In the genomic region with DNA sequence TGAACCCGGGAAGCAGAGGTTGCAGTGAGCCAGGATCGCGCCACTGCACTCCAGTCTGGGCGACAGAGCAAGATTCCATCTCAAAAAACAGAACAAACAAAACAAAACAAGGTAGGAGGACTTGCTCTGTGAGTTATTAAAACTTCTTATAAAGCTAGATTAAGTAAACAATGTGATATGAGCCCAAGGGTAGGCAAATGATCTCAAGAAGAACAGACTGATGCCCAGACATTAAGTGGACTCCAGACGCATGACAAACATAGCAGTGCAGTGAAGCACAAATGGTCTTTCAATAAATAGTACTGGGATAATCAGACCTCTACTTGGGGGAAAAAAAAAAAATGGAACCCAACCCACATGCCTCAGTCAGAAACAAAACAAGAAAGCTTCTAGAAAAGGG, we compare ENCODE assay signal across 16 cellular contexts. TPM values are rescaled to one million over a fixed set of nuclear protein-coding genes. Genes with fewer than 3 reads are reported as not detected.
DNase-seq lines count a peak whose midpoint lies in the region; ATAC-seq and TF ChIP-seq lines count a peak whose summit lies in the region.
"Had no signal": no experiment of that assay in that cellular context is flagged by ENCODE, and none has a peak within 500 bp of the region (broad histone marks: within the 10 kb centered on the region; RNA-seq: fewer than 3 reads in every experiment).

No MANE protein-coding gene starts in this region.

- POLR2A ChIA-PET in naive thymus-derived CD4-positive, alpha-beta T cell (lab: Charles Lee): interaction anchor here (0.7 to 1.0 kb wide), 2 partner anchors 9 to 14 kb away, joined by 3 to 5 read pairs; no protein-coding TSS in a partner anchor

- no peaks in the 10 kb centered on the region for H3K9me3 ChIP-seq in naive thymus-derived CD4-positive, alpha-beta T cell (ENCODE audit: control insufficient read depth in 2 of 3, low read length in 3 of 3)
- no peaks in the 10 kb centered on the region for H3K9me3 ChIP-seq in thyroid gland
- H3K9me3 ChIP-seq in MG63: no peaks in the 10 kb centered on the region

- no peak overlapping the region for H3K4me3 ChIP-seq in naive thymus-derived CD4-positive, alpha-beta T cell (ENCODE audit: low read length)
- H3K4me3 ChIP-seq in thyroid gland (replicated peaks in 1 of 3) (no peak overlapping the region), MG63 (no peak overlapping the region)

- 45 to 50% methylated on average over 5 of the region's 5 CpGs for WGBS in thyroid gland, 2 donors

- H3K4me3 Mint-ChIP-seq in activated T-cell treated with anti-CD3 and anti-CD28 coated beads, Interleukin-2, amount 50 U/mL, for 24 hours: no peak overlapping the region
- H3K4me3 Mint-ChIP-seq in naive thymus-derived CD4-positive, alpha-beta T cell: no peak overlapping the region
- H3K4me3 Mint-ChIP-seq: IgD-negative memory B cell had no signal

- H3K36me3 ChIP-seq in naive thymus-derived CD4-positive, alpha-beta T cell (ENCODE audit: control insufficient read depth in 2 of 3, insufficient read depth in 3 of 3, low read length in 3 of 3): peaks cover 10 to 79% (median 11%) of the 10 kb centered on the region in 3 experiments
- H3K36me3 ChIP-seq in thyroid gland (peaks cover 19% of the 10 kb centered on the region in 2 donors), MG63 (peaks cover 64% of the 10 kb centered on the region)

- H3K4me1 Mint-ChIP-seq in activated T-cell treated with anti-CD3 and anti-CD28 coated beads, Interleukin-2, amount 50 U/mL, for 24 hours (ENCODE audit: low read depth): peaks cover 23% of the 10 kb centered on the region
- peaks cover 10 to 46% (median 36%) of the 10 kb centered on the region in 7 donors for H3K4me1 Mint-ChIP-seq in naive thymus-derived CD4-positive, alpha-beta T cell

- no peak for DNase-seq in activated T-cell treated with anti-CD3 and anti-CD28 coated beads, Interleukin-2, amount 50 U/mL, for 24 hours
- DNase-seq in activated T-cell treated with anti-CD3 and anti-CD28 coated beads for 4 hours: no peak
- DNase-seq in naive thymus-derived CD4-positive, alpha-beta T cell: no peak
- peak; percentile 35 to 37 for DNase-seq in thyroid gland
- no peak for DNase-seq in SW480 (ENCODE audit: low spot score)
- DNase-seq in MG63: no peak
- no peak for DNase-seq in NCI-H1092 (lab: John Stamatoyannopoulos, UW)
- DNase-seq: AML-193, C1 segment of cervical spinal cord, NCI-H1417 treated with DMSO at 0.1 percent for 48 hours, NCI-H187, NCI-H446, NCI-H526, Right ventricle myocardium superior had no signal

- intact Hi-C loops in naive thymus-derived CD4-positive, alpha-beta T cell (cut with micrococcal nuclease): no loop called here
- intact Hi-C loops in thyroid gland (cut with DNase I): no loop called here

- no peak for TF ChIP-seq POLR2A in thyroid gland (IDR thresholded peaks at IDR 0.05)

- H3K27me3 Mint-ChIP-seq in activated T-cell treated with anti-CD3 and anti-CD28 coated beads, Interleukin-2, amount 50 U/mL, for 24 hours: no peaks in the 10 kb centered on the region
- no peaks in the 10 kb centered on the region for H3K27me3 Mint-ChIP-seq in naive thymus-derived CD4-positive, alpha-beta T cell
- H3K27me3 Mint-ChIP-seq: IgD-negative memory B cell had no signal

- no peaks in the 10 kb centered on the region for H3K4me1 ChIP-seq in naive thymus-derived CD4-positive, alpha-beta T cell (ENCODE audit: control insufficient read depth in 2 of 2, insufficient read depth in 2 of 2, low read length in 2 of 2)
- peaks cover 14 to 19% of the 10 kb centered on the region in 2 donors for H3K4me1 ChIP-seq in thyroid gland

- peak overlapping the region; percentile 6 for H3K27ac Mint-ChIP-seq in activated T-cell treated with anti-CD3 and anti-CD28 coated beads, Interleukin-2, amount 50 U/mL, for 24 hours
- H3K27ac Mint-ChIP-seq in naive thymus-derived CD4-positive, alpha-beta T cell: peak overlapping the region in 5 of 9 donors; percentile 4 to 62 (median 12)

- H3K9me3 Mint-ChIP-seq in activated T-cell treated with anti-CD3 and anti-CD28 coated beads, Interleukin-2, amount 50 U/mL, for 24 hours: no peaks in the 10 kb centered on the region
- H3K9me3 Mint-ChIP-seq in naive thymus-derived CD4-positive, alpha-beta T cell: peaks cover 0 to 4% (median 0%) of the 10 kb centered on the region in 11 donors
- H3K9me3 Mint-ChIP-seq: IgD-negative memory B cell had no signal

- CTCF ChIA-PET in naive thymus-derived CD4-positive, alpha-beta T cell (lab: Charles Lee): interaction anchor here (0.6 to 0.9 kb wide), 2 partner anchors 41 to 56 kb away, joined by 3 to 6 read pairs; no protein-coding TSS in a partner anchor

- no peak for TF ChIP-seq CTCF in VCaP (conservative IDR thresholded peaks at IDR 0.05)
- TF ChIP-seq CTCF in thyroid gland (IDR thresholded peaks at IDR 0.05): no peak

- no peaks in the 10 kb centered on the region for H3K27me3 ChIP-seq in naive thymus-derived CD4-positive, alpha-beta T cell (ENCODE audit: control insufficient read depth in 2 of 2, insufficient read depth in 2 of 2, low read length in 2 of 2)
- H3K27me3 ChIP-seq in thyroid gland (no peaks in the 10 kb centered on the region), MG63 (no peaks in the 10 kb centered on the region)

- ATAC-seq in naive thymus-derived CD4-positive, alpha-beta T cell: no peak

- peaks cover 93% of the 10 kb centered on the region for H3K36me3 Mint-ChIP-seq in activated T-cell treated with anti-CD3 and anti-CD28 coated beads, Interleukin-2, amount 50 U/mL, for 24 hours (ENCODE audit: low read depth)
- H3K36me3 Mint-ChIP-seq in naive thymus-derived CD4-positive, alpha-beta T cell: peaks cover 13 to 64% (median 44%) of the 10 kb centered on the region in 5 donors

- H3K27ac ChIP-seq in VCaP: peak overlapping the region; percentile 87
- no peak overlapping the region for H3K27ac ChIP-seq in naive thymus-derived CD4-positive, alpha-beta T cell (ENCODE audit: low read depth, low read length)
- peak overlapping the region in 2 of 3 donors; percentile 73 to 82 for H3K27ac ChIP-seq in thyroid gland

RNA-seq across cellular contexts. Expression of a gene that starts 45.7 kb away (rescaled TPM):
- total RNA-seq in naive thymus-derived CD4-positive, alpha-beta T cell: 10 to 100 TPM; 52.0 to 83.2 (median 70.2) TPM
- 10 to 100 TPM; 29.0 to 32.0 TPM for polyA plus RNA-seq in naive thymus-derived CD4-positive, alpha-beta T cell
- total RNA-seq in thyroid gland: 100 to 1,000 TPM; 132 to 192 (median 170) TPM
- 16.5 and 24.2 TPM in 2 replicates for total RNA-seq in MG63 (2014; rRNA removed; shearing (Covaris generic); ENCODE audit: low replicate concordance)

Comparison
In these comparisons a context has a peak if more than half of its experiments do, and no peak if none do; other contexts are left out.
1. DNase-seq: peak in thyroid gland (2 of 2); none in activated T-cell treated with anti-CD3 and anti-CD28 coated beads, Interleukin-2, amount 50 U/mL, for 24 hours (single experiment), activated T-cell treated with anti-CD3 and anti-CD28 coated beads for 4 hours (single experiment), naive thymus-derived CD4-positive, alpha-beta T cell (0 of 9), SW480 (single experiment), MG63 (single experiment) and NCI-H1092 (single experiment).